Comparison of ENCODE assay signal across 8 cellular contexts in genomic region chr1:81801834-81802531, GRCh38. TPM values are rescaled to one million over a fixed set of nuclear protein-coding genes. Genes with fewer than 3 reads are reported as not detected.
DNase-seq lines count a peak whose midpoint lies in the region; ATAC-seq and TF ChIP-seq lines count a peak whose summit lies in the region.

No MANE protein-coding gene starts in this region.

- TF ChIP-seq CTCF in HFFc6 (IDR thresholded peaks at IDR 0.05): no peak
- TF ChIP-seq CTCF in CD8-positive, alpha-beta T cell (IDR thresholded peaks at IDR 0.05): no peak

- H3K36me3 Mint-ChIP-seq in HFFc6 (ENCODE audit: low read depth): no peaks in the 10 kb centered on the region
- no peaks in the 10 kb centered on the region for H3K36me3 Mint-ChIP-seq in CD8-positive, alpha-beta T cell

- POLR2A ChIA-PET in CD8-positive, alpha-beta T cell (lab: Charles Lee): no interaction called here

- H3K27me3 ChIP-seq in CD8-positive, alpha-beta T cell (ENCODE audit: insufficient read depth, low read length): no peaks in the 10 kb centered on the region

- intact Hi-C loops in CD8-positive, alpha-beta T cell (cut with DNase I, micrococcal nuclease): no loop called here

- no peaks in the 10 kb centered on the region for H3K36me3 ChIP-seq in CD8-positive, alpha-beta T cell (ENCODE audit: insufficient read depth, low read length)

- DNase-seq in AG20443 (ENCODE audit: low spot score) (peak; percentile 69), HFFc6 (peak; percentile 3), amniotic epithelial cell (ENCODE audit: low read depth) (peak; percentile 66), hepatic stellate cell (ENCODE audit: low spot score) (peak; percentile 38), skeletal muscle cell (ENCODE audit: low read depth) (no peak), NAMALWA (ENCODE audit: low spot score) (no peak)
- DNase-seq in CD8-positive, alpha-beta T cell: no peak

- peak overlapping the region; percentile 92 for H3K4me3 ChIP-seq in skeletal muscle cell (ENCODE audit: low read depth, low read length)
- H3K4me3 ChIP-seq in CD8-positive, alpha-beta T cell (ENCODE audit: low read depth, low read length): no peak overlapping the region

- peaks cover 22% of the 10 kb centered on the region for H3K4me1 Mint-ChIP-seq in HFFc6 (ENCODE audit: low read depth)
- peaks cover 5% of the 10 kb centered on the region for H3K4me1 Mint-ChIP-seq in CD8-positive, alpha-beta T cell (ENCODE audit: low read depth)

- H3K4me3 Mint-ChIP-seq in HFFc6: peak overlapping the region; percentile 95
- no peak overlapping the region for H3K4me3 Mint-ChIP-seq in CD8-positive, alpha-beta T cell

- ATAC-seq in CD8-positive, alpha-beta T cell: no peak
- no peak for ATAC-seq in HG03139 (IDR thresholded peaks at IDR 0.05; ENCODE audit: unreplicated experiment)

- no peak overlapping the region for H3K27ac Mint-ChIP-seq in HFFc6
- no peak overlapping the region for H3K27ac Mint-ChIP-seq in CD8-positive, alpha-beta T cell

- peaks cover 23% of the 10 kb centered on the region for H3K27me3 Mint-ChIP-seq in HFFc6 (ENCODE audit: insufficient read depth)
- H3K27me3 Mint-ChIP-seq in CD8-positive, alpha-beta T cell (ENCODE audit: low read depth): peaks cover 34% of the 10 kb centered on the region

- no peaks in the 10 kb centered on the region for H3K4me1 ChIP-seq in CD8-positive, alpha-beta T cell (ENCODE audit: insufficient read depth, low read length)

- CTCF ChIA-PET in CD8-positive, alpha-beta T cell (lab: Charles Lee): no interaction called here

- H3K27ac ChIP-seq in CD8-positive, alpha-beta T cell (ENCODE audit: low read depth, low read length): no peak overlapping the region

- H3K9me3 Mint-ChIP-seq in HFFc6: no peaks in the 10 kb centered on the region
- H3K9me3 Mint-ChIP-seq in CD8-positive, alpha-beta T cell: no peaks in the 10 kb centered on the region

- H3K9me3 ChIP-seq in CD8-positive, alpha-beta T cell (ENCODE audit: low read length): no peaks in the 10 kb centered on the region

RNA-seq across cellular contexts. Expression of gene ADGRL2, which starts 1.2 kb away (rescaled TPM):
- total RNA-seq in HFFc6 (2021; fragmentation: NEBNext Ultra II Directional; extraction: Animal tissue kit (Norgen Biotek cat#: 25700)): 10 to 100 TPM in 1 of 6 experiments, 1 to 10 TPM in 5; 2.1 to 11.1 (median 2.8) TPM
- not detected for total RNA-seq in CD8-positive, alpha-beta T cell

Comparison
In these comparisons a context has a peak if more than half of its experiments do, and no peak if none do; other contexts are left out.
1. DNase-seq: peak in AG20443 (single experiment), HFFc6 (single experiment), amniotic epithelial cell (single experiment) and hepatic stellate cell (single experiment); none in skeletal muscle cell (single experiment), NAMALWA (single experiment) and CD8-positive, alpha-beta T cell (0 of 7).